Comparison of ENCODE assay signal across 19 cellular contexts in the genomic region with DNA sequence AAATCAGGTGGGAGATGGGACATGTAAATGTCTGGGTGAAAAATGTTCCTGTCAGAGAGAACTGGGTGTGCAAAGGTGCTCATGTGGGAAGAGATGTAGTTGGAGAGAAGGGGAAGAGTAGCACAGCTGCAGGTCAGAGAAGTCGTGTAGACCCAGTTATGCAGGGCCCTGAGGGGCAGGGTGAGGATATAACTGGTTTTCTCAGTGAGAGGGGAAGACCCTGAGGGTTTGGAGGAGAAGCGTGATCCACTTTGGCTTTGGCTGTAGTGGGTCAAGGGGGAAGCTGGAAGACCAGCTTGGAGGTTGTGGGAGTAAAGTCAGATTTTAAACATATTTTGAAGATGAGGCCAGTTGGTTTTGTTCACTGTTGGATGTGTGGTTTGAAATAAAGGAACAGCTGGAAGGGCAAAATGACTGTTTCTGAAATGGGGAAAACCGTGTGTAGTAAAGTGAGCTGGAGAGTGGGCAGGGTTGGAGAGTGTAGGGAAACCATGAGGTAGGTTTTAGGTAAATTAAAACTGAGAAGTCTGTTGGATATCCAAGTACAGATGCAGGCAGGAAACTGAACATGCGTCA.
"Had no signal": no experiment of that assay in that cellular context is flagged by ENCODE, and none has a peak within 500 bp of the region (broad histone marks: within the 10 kb centered on the region; RNA-seq: fewer than 3 reads in every experiment).

No MANE protein-coding gene starts in this region.

- H3K4me3 Mint-ChIP-seq: activated CD4-positive, alpha-beta T cell treated with anti-CD3 and anti-CD28 coated beads, Interleukin-2, amount 10 ng/mL, durations not matched to agents 7 days and 5 days; activated T-cell treated with anti-CD3 and anti-CD28 coated beads, Interleukin-2, amount 50 U/mL, for 4 hours; endodermal cell; immature natural killer cell; nephron progenitor cell; stimulated activated naive B cell treated with anti-CD40 and anti-IgM and Interleukin-4, amounts not matched to agents 10 μg/mL and 1 μg/mL and 100 μg/mL, for 72 hours; WTC11 had no signal

- H3K4me3 ChIP-seq: adrenal gland, lower lobe of right lung, psoas muscle, right lobe of liver, spleen, suprapubic skin, upper lobe of right lung had no signal

- H3K4me1 Mint-ChIP-seq: endodermal cell, nephron progenitor cell had no signal

- H3K27ac ChIP-seq: adrenal gland, lower lobe of right lung, psoas muscle, right lobe of liver, spleen, suprapubic skin, upper lobe of right lung had no signal

- ATAC-seq: activated T-cell treated with anti-CD3 and anti-CD28 coated beads, Interleukin-2, amount 50 U/mL, for 4 hours; lower lobe of right lung; psoas muscle; right lobe of liver; stimulated activated naive B cell treated with anti-CD40 and anti-IgM and Interleukin-4, amounts not matched to agents 10 μg/mL and 1 μg/mL and 100 μg/mL, for 72 hours; upper lobe of right lung; WTC11 had no signal

- DNase-seq: activated CD4-positive, alpha-beta T cell treated with anti-CD3 and anti-CD28 coated beads, Interleukin-2, amount 10 ng/mL, durations not matched to agents 7 days and 5 days; activated gamma-delta T cell; activated T-cell treated with anti-CD3 and anti-CD28 coated beads, Interleukin-2, amount 50 U/mL, for 4 hours; adrenal gland; dermis blood vessel endothelial cell; endodermal cell; erythroblast; immature natural killer cell; lower lobe of right lung; nephron progenitor cell; psoas muscle; right lobe of liver; SK-N-SH; spleen; stimulated activated CD4-positive, alpha-beta T cell treated with anti-CD3 and anti-CD28 coated beads, Interleukin-1b, Interleukin-23, amount 100 ng/mL, for 48 hours; stimulated activated naive B cell treated with anti-CD40 and anti-IgM and Interleukin-4, amounts not matched to agents 10 μg/mL and 1 μg/mL and 100 μg/mL, for 72 hours; upper lobe of right lung had no signal

- H3K27me3 ChIP-seq: adrenal gland, right lobe of liver, spleen, suprapubic skin, upper lobe of right lung had no signal

- H3K9me3 ChIP-seq: adrenal gland, lower lobe of right lung, psoas muscle, right lobe of liver, SK-N-SH, spleen, suprapubic skin, upper lobe of right lung had no signal

- H3K27ac Mint-ChIP-seq: activated CD4-positive, alpha-beta T cell treated with anti-CD3 and anti-CD28 coated beads, Interleukin-2, amount 10 ng/mL, durations not matched to agents 7 days and 5 days; endodermal cell; nephron progenitor cell; stimulated activated naive B cell treated with anti-CD40 and anti-IgM and Interleukin-4, amounts not matched to agents 10 μg/mL and 1 μg/mL and 100 μg/mL, for 72 hours; WTC11 had no signal

- H3K9me3 Mint-ChIP-seq: activated CD4-positive, alpha-beta T cell treated with anti-CD3 and anti-CD28 coated beads, Interleukin-2, amount 10 ng/mL, durations not matched to agents 7 days and 5 days; activated T-cell treated with anti-CD3 and anti-CD28 coated beads, Interleukin-2, amount 50 U/mL, for 4 hours; endodermal cell; immature natural killer cell; stimulated activated naive B cell treated with anti-CD40 and anti-IgM and Interleukin-4, amounts not matched to agents 10 μg/mL and 1 μg/mL and 100 μg/mL, for 72 hours had no signal

- H3K27me3 Mint-ChIP-seq: activated CD4-positive, alpha-beta T cell treated with anti-CD3 and anti-CD28 coated beads, Interleukin-2, amount 10 ng/mL, durations not matched to agents 7 days and 5 days; stimulated activated naive B cell treated with anti-CD40 and anti-IgM and Interleukin-4, amounts not matched to agents 10 μg/mL and 1 μg/mL and 100 μg/mL, for 72 hours had no signal
